Comparison of ENCODE assay signal across 19 cellular contexts in genomic region chr7:5082806-5083205, GRCh38. TPM values are rescaled to one million over a fixed set of nuclear protein-coding genes. Genes with fewer than 3 reads are reported as not detected.
DNase-seq lines count a peak whose midpoint lies in the region; ATAC-seq and TF ChIP-seq lines count a peak whose summit lies in the region.
"Had no signal": no experiment of that assay in that cellular context is flagged by ENCODE, and none has a peak within 500 bp of the region (broad histone marks: within the 10 kb centered on the region; RNA-seq: fewer than 3 reads in every experiment).

No MANE protein-coding gene starts in this region.

- no peak overlapping the region for H3K18ac ChIP-seq in neuronal stem cell (ENCODE audit: low read length)

- peaks cover 12% of the 10 kb centered on the region for H3K27me3 Mint-ChIP-seq in GM23338 (ENCODE audit: insufficient read depth, low read depth, poor library complexity)
- peaks cover 69% of the 10 kb centered on the region for H3K27me3 Mint-ChIP-seq in Calu3 (ENCODE audit: unreplicated experiment)

- CTCF ChIA-PET in Calu3 (lab: Charles Lee): no interaction called here

- no peaks in the 10 kb centered on the region for H3K4me1 Mint-ChIP-seq in GM23338
- peaks cover 5% of the 10 kb centered on the region for H3K4me1 Mint-ChIP-seq in Calu3 (ENCODE audit: low read depth, unreplicated experiment)

- no peak overlapping the region for H2BK120ac ChIP-seq in neuronal stem cell (ENCODE audit: low read depth, low read length)

- H3K79me1 ChIP-seq in neuronal stem cell (ENCODE audit: low read depth, low read length): no peaks in the 10 kb centered on the region

- H3K4ac ChIP-seq in neuronal stem cell (ENCODE audit: low read length): no peak overlapping the region

- no peak overlapping the region for H2BK12ac ChIP-seq in neuronal stem cell (ENCODE audit: low read length)

- peak overlapping the region; percentile 65 for H4K8ac ChIP-seq in neuronal stem cell (ENCODE audit: low read depth, low read length)

- H3K9ac ChIP-seq in neuronal stem cell (ENCODE audit: low read depth, low read length, poor library complexity): peak overlapping the region; percentile 55

- no peaks in the 10 kb centered on the region for H3K36me3 ChIP-seq in GM23338 (ENCODE audit: insufficient read depth)
- H3K36me3 ChIP-seq in neuronal stem cell (replicated peaks in 1 of 2; ENCODE audit: control insufficient read depth in 2 of 2, insufficient read depth in 2 of 2, low read length in 2 of 2): no peaks in the 10 kb centered on the region
- H3K36me3 ChIP-seq in esophagus squamous epithelium: no peaks in the 10 kb centered on the region

- H3K4me3 ChIP-seq in GM23338: no peak overlapping the region
- no peak overlapping the region for H3K4me3 ChIP-seq in neuronal stem cell (ENCODE audit: low read length in 2 of 2)
- H3K4me3 ChIP-seq in esophagus squamous epithelium: no peak overlapping the region
- H3K4me3 ChIP-seq: GM12878 had no signal

- no peak overlapping the region for H3K23ac ChIP-seq in neuronal stem cell (ENCODE audit: low read depth, low read length, poor library complexity)

- H3K79me2 ChIP-seq in GM23338 (replicated peaks; ENCODE audit: insufficient read depth): no peaks in the 10 kb centered on the region

- no peak overlapping the region for H2AK5ac ChIP-seq in neuronal stem cell (ENCODE audit: low read depth, low read length)

- TF ChIP-seq CTCF in GM23338 (conservative IDR thresholded peaks at IDR 0.05; ENCODE audit: low read depth in 2 of 2): no peak
- no peak for TF ChIP-seq CTCF in esophagus squamous epithelium (IDR thresholded peaks at IDR 0.05)
- no peak for TF ChIP-seq CTCF in Calu3 (IDR thresholded peaks at IDR 0.05; ENCODE audit: unreplicated experiment)

- no peak overlapping the region for H3K14ac ChIP-seq in neuronal stem cell (ENCODE audit: low read length)

- no peaks in the 10 kb centered on the region for H4K20me1 ChIP-seq in GM23338 (replicated peaks; ENCODE audit: insufficient read depth)

- H3K4me3 Mint-ChIP-seq in GM23338 (no peak overlapping the region), Calu3 (ENCODE audit: low read depth, unreplicated experiment) (no peak overlapping the region)

- no peak overlapping the region for H4K91ac ChIP-seq in neuronal stem cell (ENCODE audit: low read depth, low read length, poor library complexity)

- H2AFZ ChIP-seq in GM23338: peak overlapping the region; percentile 69; the same call in 1 of the 2 replicates
- no peak overlapping the region for H2AFZ ChIP-seq in neuronal stem cell (ENCODE audit: low read length)

- H3K27ac ChIP-seq in GM23338 (ENCODE audit: low read depth): no peak overlapping the region
- no peak overlapping the region for H3K27ac ChIP-seq in neuronal stem cell (replicated peaks; ENCODE audit: low read length)
- no peak overlapping the region for H3K27ac ChIP-seq in esophagus squamous epithelium
- H3K27ac ChIP-seq: 22Rv1 had no signal

- H3K4me1 ChIP-seq in GM23338 (ENCODE audit: insufficient read depth): no peaks in the 10 kb centered on the region
- H3K4me1 ChIP-seq in neuronal stem cell (ENCODE audit: control insufficient read depth in 2 of 2, insufficient read depth in 1 of 2, low read depth in 1 of 2, low read length in 2 of 2): no peaks in the 10 kb centered on the region
- H3K4me1 ChIP-seq in esophagus squamous epithelium: peaks cover 0 to 6% (median 0%) of the 10 kb centered on the region in 3 donors

- H3K9me3 ChIP-seq in neuronal stem cell (replicated peaks in 1 of 2; ENCODE audit: control insufficient read depth in 2 of 2, insufficient read depth in 1 of 2, low read depth in 1 of 2, low read length in 2 of 2) (peaks cover 0 to 2% of the 10 kb centered on the region in 2 donors), esophagus squamous epithelium (no peaks in the 10 kb centered on the region)

- BruUV-seq in Calu3 (replicated peaks; lab: Mats Ljungman, UMichigan): no TSS peak

- intact Hi-C loops in esophagus squamous epithelium (cut with DNase I) (loop anchor here (5.0 to 10.0 kb wide), 2 partner anchors 111 to 288 kb away; no protein-coding TSS in a partner anchor), Calu3 (cut with micrococcal nuclease; ENCODE audit: unreplicated experiment) (no loop called here)

- no CpG with 5 or more reads among the region's 7 CpGs for WGBS in neuronal stem cell (ENCODE audit: extremely low coverage in 2 of 2, insufficient read length in 2 of 2, insufficient replicate concordance in 1 of 2), 2 donors
- 48 to 67% methylated on average over 7 of the region's 7 CpGs for whole genome bisulfite sequencing in esophagus squamous epithelium, 2 donors

- DNase-seq in NCI-H526 (lab: John Stamatoyannopoulos, UW) (peak; percentile 15 to 38), NCI-H526 treated with DMSO at 0.1 percent for 48 hours (lab: John Stamatoyannopoulos, UW) (no peak), GM23338 (ENCODE audit: low spot score) (no peak), RPMI8226 (peak; percentile 75), neuronal stem cell (ENCODE audit: low spot score) (no peak), esophagus squamous epithelium (lab: John Stamatoyannopoulos, UW) (no peak), Calu3 (no peak)
- DNase-seq: ACHN; AML-193; C1 segment of cervical spinal cord; CD4-positive, alpha-beta memory T cell; COR-L47; DMS153; DND-41; H7; HCEC 1CT had no signal

- H3K9me3 Mint-ChIP-seq in GM23338 (peaks cover 26% of the 10 kb centered on the region), Calu3 (ENCODE audit: low read depth, unreplicated experiment) (no peaks in the 10 kb centered on the region)
- H3K9me3 Mint-ChIP-seq: CD4-positive, alpha-beta memory T cell had no signal

- H2BK15ac ChIP-seq in neuronal stem cell (ENCODE audit: low read length): no peak overlapping the region

- no peak for TF ChIP-seq POLR2A in esophagus squamous epithelium (IDR thresholded peaks at IDR 0.05)

- no peak overlapping the region for H2BK5ac ChIP-seq in neuronal stem cell (ENCODE audit: low read length)

- ATAC-seq in GM23338 (no peak), HG03457 (IDR thresholded peaks at IDR 0.05; ENCODE audit: unreplicated experiment) (no peak)
- ATAC-seq: GM12878 had no signal

- no peak overlapping the region for H3K27ac Mint-ChIP-seq in GM23338
- no peak overlapping the region for H3K27ac Mint-ChIP-seq in Calu3 (ENCODE audit: unreplicated experiment)
- H3K27ac Mint-ChIP-seq: CD4-positive, alpha-beta memory T cell had no signal

- H3F3A ChIP-seq in GM23338 (replicated peaks; ENCODE audit: low read depth): no peaks in the 10 kb centered on the region

- no peaks in the 10 kb centered on the region for H3K9me2 ChIP-seq in GM23338 (ENCODE audit: insufficient read depth)

- H3K27me3 ChIP-seq in GM23338 (ENCODE audit: insufficient read depth) (no peaks in the 10 kb centered on the region), neuronal stem cell (ENCODE audit: control insufficient read depth in 3 of 3, insufficient read depth in 3 of 3, low read depth in 1 of 3, low read length in 3 of 3) (peaks cover 0 to 8% (median 4%) of the 10 kb centered on the region in 3 experiments), esophagus squamous epithelium (peaks cover 0 to 52% (median 0%) of the 10 kb centered on the region in 4 donors)

- peaks cover 7% of the 10 kb centered on the region; the same call in 1 of the 3 replicates for H3K36me3 Mint-ChIP-seq in GM23338 (ENCODE audit: low read depth)
- no peaks in the 10 kb centered on the region for H3K36me3 Mint-ChIP-seq in Calu3 (ENCODE audit: insufficient read depth, unreplicated experiment)
- H3K36me3 Mint-ChIP-seq: CD4-positive, alpha-beta memory T cell had no signal

- H3K4me2 ChIP-seq in GM23338: no peak overlapping the region
- no peak overlapping the region for H3K4me2 ChIP-seq in neuronal stem cell (ENCODE audit: insufficient read depth, low read length, poor library complexity, severe bottlenecking)

TF ChIP-seq in GM23338, 12 proteins besides CTCF, POLR2A, EP300 and RAD21 (continues in another document):
- no peak for TF ChIP-seq EZH2phosphoT487 (IDR thresholded peaks at IDR 0.05; ENCODE audit: unreplicated experiment)
- TF ChIP-seq ZNF114 (CRISPR knock-in tag; IDR thresholded peaks at IDR 0.05): no peak
- no peak for TF ChIP-seq EZH2 (IDR thresholded peaks at IDR 0.05; ENCODE audit: low read depth, unreplicated experiment)
- no peak for TF ChIP-seq CREB1 (CRISPR knock-in tag; IDR thresholded peaks at IDR 0.05; ENCODE audit: low read depth)

RNA-seq across cellular contexts. Expression of gene RBAK, which starts 37.1 kb away (rescaled TPM):
- total RNA-seq in GM23338 (2014; rRNA removed; shearing (Covaris generic)): 15.1 and 15.2 TPM in 2 replicates
- 6.3 and 6.5 TPM in 2 replicates for polyA plus RNA-seq in GM23338 (2016; fragmentation: Nextera tagmentation; extraction: Ambion mirVana)
- polyA plus RNA-seq in neuronal stem cell (2013, experiment 1 of 2): 6.6 TPM
- polyA plus RNA-seq in neuronal stem cell (2013, experiment 2 of 2): 6.4 TPM
- total RNA-seq in esophagus squamous epithelium (10 to 100 TPM in 2 of 4 donors, 1 to 10 TPM in 2; 7.7 to 13.0 (median 10.0) TPM), Calu3 (2022) (14.8 and 15.7 TPM in 2 replicates)

Comparison
In these comparisons a context has a peak if more than half of its experiments do, and no peak if none do; other contexts are left out.
1. DNase-seq: peak in NCI-H526 (2 of 2) and RPMI8226 (single experiment); none in NCI-H526 treated with DMSO at 0.1 percent for 48 hours (single experiment), GM23338 (single experiment), neuronal stem cell (single experiment), esophagus squamous epithelium (single experiment) and Calu3 (single experiment).